ENCODE assay signal across 26 cellular contexts in genomic region chrX:74107666-74108065, GRCh38.
"Had no signal": no experiment of that assay in that cellular context is flagged by ENCODE, and none has a peak within 500 bp of the region (broad histone marks: within the 10 kb centered on the region; RNA-seq: fewer than 3 reads in every experiment).

No MANE protein-coding gene starts in this region.

- H3K4me1 ChIP-seq: stomach, suprapubic skin, testis, thyroid gland, tibial artery, transverse colon, upper lobe of left lung, upper lobe of right lung, uterus, vagina had no signal

- H3K27ac ChIP-seq: stomach, suprapubic skin, testis, thoracic aorta, thyroid gland, tibial artery, transverse colon, upper lobe of left lung, upper lobe of right lung, uterus, vagina had no signal

- ATAC-seq: stimulated activated effector memory CD8-positive, alpha-beta T cell treated with anti-CD3 and anti-CD28 coated beads, Interleukin-12 subunit alpha, Interleukin-12 subunit beta, amount 100 ng/mL, for 72 hours; stimulated activated memory B cell treated with anti-CD40 and anti-IgM and Interleukin-4, amounts not matched to agents 10 μg/mL and 1 μg/mL and 100 μg/mL, for 72 hours; stimulated activated naive B cell treated with anti-CD40 and anti-IgM and Interleukin-4, amounts not matched to agents 10 μg/mL and 1 μg/mL and 100 μg/mL, for 72 hours; stimulated activated naive CD8-positive, alpha-beta T cell treated with anti-CD3 and anti-CD28 coated beads, Interleukin-15, amount 100 ng/mL, for 72 hours; stimulated activated naive CD8-positive, alpha-beta T cell treated with anti-CD3 and anti-CD28 coated beads, Interleukin-15, Interleukin-2, amounts not matched to agents 100 U/mL and 50 U/mL, for 24 hours; upper lobe of right lung had no signal

- FAIRE-seq: urothelium cell line had no signal

- H3K9me3 ChIP-seq: suprapubic skin, testis, thoracic aorta, thyroid gland, transverse colon, vagina had no signal

- H3K36me3 ChIP-seq: suprapubic skin, thoracic aorta, thyroid gland, transverse colon, upper lobe of right lung, uterus, vagina had no signal

- DNase-seq: stimulated activated CD4-positive, alpha-beta T cell treated with anti-CD3 and anti-CD28 coated beads, Interleukin-2, amount 100 ng/mL, for 48 hours; stimulated activated CD4-positive, alpha-beta T cell treated with anti-CD3 and anti-CD28 coated beads, Interleukin-4, amount 100 ng/mL, for 1 hour; stimulated activated CD4-positive, alpha-beta T cell treated with anti-CD3 and anti-CD28 coated beads, Interleukin-4, amount 100 ng/mL, for 24 hours; stimulated activated CD4-positive, alpha-beta T cell treated with anti-CD3 and anti-CD28 coated beads, Interleukin-4, amount 100 ng/mL, for 4 hours; stimulated activated CD8-positive, alpha-beta memory T cell treated with anti-CD3 and anti-CD28 coated beads, Interleukin-4, amount 100 ng/mL, for 48 hours; stimulated activated naive B cell treated with anti-CD40 and anti-IgM and Interleukin-4, amounts not matched to agents 10 μg/mL and 1 μg/mL and 100 μg/mL, for 72 hours; stimulated activated naive CD4-positive, alpha-beta T cell; stimulated activated naive CD4-positive, alpha-beta T cell treated with Interleukin-2 at 50 U/mL for 16 hours; stimulated activated naive CD8-positive, alpha-beta T cell treated with anti-CD3 and anti-CD28 coated beads, Interleukin-15, amount 100 ng/mL, for 72 hours; stimulated activated naive CD8-positive, alpha-beta T cell treated with anti-CD3 and anti-CD28 coated beads, Interleukin-15, Interleukin-2, amounts not matched to agents 100 U/mL and 50 U/mL, for 24 hours; stomach; substantia nigra; testis; thyroid gland; tibial artery; transverse colon; trophoblast cell; upper lobe of left lung; upper lobe of right lung; uterus had no signal

- H3K4me3 ChIP-seq: stomach, suprapubic skin, testis, thoracic aorta, thyroid gland, tibial artery, transverse colon, upper lobe of left lung, upper lobe of right lung, uterus, vagina had no signal

- H3K27me3 ChIP-seq: stomach, suprapubic skin, testis, thyroid gland, tibial artery, transverse colon, upper lobe of left lung, upper lobe of right lung, uterus, vagina had no signal
